In genomic region chr19:2132731-2133490, GRCh38 we compare ENCODE assay signal across 12 cellular contexts. TPM values are rescaled to one million over a fixed set of nuclear protein-coding genes. Genes with fewer than 3 reads are reported as not detected.
"Had no signal": no experiment of that assay in that cellular context is flagged by ENCODE, and none has a peak within 500 bp of the region (broad histone marks: within the 10 kb centered on the region; RNA-seq: fewer than 3 reads in every experiment).

No MANE protein-coding gene starts in this region.

- H3K27ac Mint-ChIP-seq: activated naive CD8-positive, alpha-beta T cell treated with anti-CD3 and anti-CD28 coated beads, Interleukin-2, amount 10 ng/mL, durations not matched to agents 7 days and 5 days; activated T-cell treated with anti-CD3 and anti-CD28 coated beads, Interleukin-2, amount 50 U/mL, for 72 hours; memory B cell; stimulated activated memory B cell treated with anti-CD40 and anti-IgM and Interleukin-4, amounts not matched to agents 10 μg/mL and 1 μg/mL and 100 μg/mL, for 72 hours had no signal

- H3K27me3 ChIP-seq: ascending aorta, cardiac muscle cell, SJSA1, upper lobe of left lung had no signal

- H3K27me3 Mint-ChIP-seq: activated naive CD8-positive, alpha-beta T cell treated with anti-CD3 and anti-CD28 coated beads, Interleukin-2, amount 10 ng/mL, durations not matched to agents 7 days and 5 days; memory B cell; stimulated activated memory B cell treated with anti-CD40 and anti-IgM and Interleukin-4, amounts not matched to agents 10 μg/mL and 1 μg/mL and 100 μg/mL, for 72 hours had no signal

- DNase-seq: activated CD4-positive, alpha-beta T cell treated with anti-CD3 and anti-CD28 coated beads for 1 hour; activated CD4-positive, alpha-beta T cell treated with anti-CD3 and anti-CD28 coated beads, Interleukin-2, amount 50 U/mL, for 48 hours; activated naive CD8-positive, alpha-beta T cell treated with anti-CD3 and anti-CD28 coated beads, Interleukin-2, amount 10 ng/mL, durations not matched to agents 7 days and 5 days; activated T-cell treated with anti-CD3 and anti-CD28 coated beads, Interleukin-2, amount 50 U/mL, for 72 hours; effector CD8-positive, alpha-beta T cell had no signal

- H3K9me3 Mint-ChIP-seq: activated naive CD8-positive, alpha-beta T cell treated with anti-CD3 and anti-CD28 coated beads, Interleukin-2, amount 10 ng/mL, durations not matched to agents 7 days and 5 days; activated T-cell treated with anti-CD3 and anti-CD28 coated beads, Interleukin-2, amount 50 U/mL, for 72 hours; memory B cell; stimulated activated memory B cell treated with anti-CD40 and anti-IgM and Interleukin-4, amounts not matched to agents 10 μg/mL and 1 μg/mL and 100 μg/mL, for 72 hours had no signal

- H3K4me3 Mint-ChIP-seq: activated naive CD8-positive, alpha-beta T cell treated with anti-CD3 and anti-CD28 coated beads, Interleukin-2, amount 10 ng/mL, durations not matched to agents 7 days and 5 days; activated T-cell treated with anti-CD3 and anti-CD28 coated beads, Interleukin-2, amount 50 U/mL, for 72 hours; memory B cell; stimulated activated memory B cell treated with anti-CD40 and anti-IgM and Interleukin-4, amounts not matched to agents 10 μg/mL and 1 μg/mL and 100 μg/mL, for 72 hours had no signal

- H3K4me1 Mint-ChIP-seq: activated naive CD8-positive, alpha-beta T cell treated with anti-CD3 and anti-CD28 coated beads, Interleukin-2, amount 10 ng/mL, durations not matched to agents 7 days and 5 days; memory B cell; stimulated activated memory B cell treated with anti-CD40 and anti-IgM and Interleukin-4, amounts not matched to agents 10 μg/mL and 1 μg/mL and 100 μg/mL, for 72 hours had no signal

- H3K4me1 ChIP-seq: ascending aorta, SJSA1, upper lobe of left lung had no signal

- ATAC-seq: activated T-cell treated with anti-CD3 and anti-CD28 coated beads, Interleukin-2, amount 50 U/mL, for 72 hours; stimulated activated memory B cell treated with anti-CD40 and anti-IgM and Interleukin-4, amounts not matched to agents 10 μg/mL and 1 μg/mL and 100 μg/mL, for 72 hours had no signal

- H3K9me3 ChIP-seq: ascending aorta, SJSA1, upper lobe of left lung had no signal

- H3K27ac ChIP-seq: ascending aorta, cardiac muscle cell, coronary artery, SJSA1, upper lobe of left lung had no signal

- H3K4me3 ChIP-seq: ascending aorta, cardiac muscle cell, coronary artery, SJSA1, upper lobe of left lung had no signal

RNA-seq across cellular contexts. Expression of gene IZUMO4, which starts 36.2 kb away (rescaled TPM):
- total RNA-seq: ascending aorta had no signal
